In the genomic region with DNA sequence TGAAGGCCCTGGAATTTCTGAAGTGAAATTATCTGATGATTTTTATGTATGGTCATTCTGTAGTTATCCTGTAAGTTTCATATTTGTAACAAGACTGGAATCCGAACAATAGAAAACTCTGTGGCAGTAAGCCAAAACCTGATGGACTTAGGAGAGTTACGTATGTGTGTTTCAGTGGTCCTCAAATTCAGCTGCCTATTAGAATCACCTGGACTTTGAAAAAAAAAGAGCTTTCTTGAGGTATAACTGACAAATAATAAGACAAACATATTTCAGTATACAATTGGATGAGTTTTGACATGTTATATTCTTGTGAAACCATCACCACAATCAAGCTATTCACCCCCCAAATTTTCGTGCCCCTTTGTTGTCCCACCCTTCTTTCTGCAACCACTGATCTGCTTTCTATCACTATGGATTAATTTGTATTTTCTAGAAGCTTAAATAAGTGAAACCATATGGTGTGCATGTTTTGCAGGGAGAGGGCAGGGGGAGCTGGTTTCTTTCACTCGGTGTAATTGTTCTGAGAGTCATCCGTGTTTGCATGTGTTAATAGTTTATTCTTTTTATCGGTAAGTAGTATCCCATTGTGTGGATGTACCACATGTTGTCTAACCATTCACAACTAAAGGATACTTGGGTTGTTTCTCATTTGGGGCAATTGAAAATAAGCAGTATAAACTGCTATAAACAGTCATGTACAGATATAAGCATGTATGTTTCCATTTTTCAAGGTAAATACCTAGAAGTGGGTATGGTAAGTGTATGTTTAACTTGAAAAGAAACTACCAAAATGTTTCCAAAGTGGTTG, we compare ENCODE assay signal across 1 cellular context.
TF ChIP-seq lines count a peak whose summit lies in the region.

No MANE protein-coding gene starts in this region.

TF ChIP-seq in endothelial cell of umbilical vein, 7 proteins besides CTCF, POLR2A, EP300 and RAD21 (continued from another document):
- TF ChIP-seq, protein P1, sequence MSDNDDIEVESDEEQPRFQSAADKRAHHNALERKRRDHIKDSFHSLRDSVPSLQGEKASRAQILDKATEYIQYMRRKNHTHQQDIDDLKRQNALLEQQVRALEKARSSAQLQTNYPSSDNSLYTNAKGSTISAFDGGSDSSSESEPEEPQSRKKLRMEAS (IDR thresholded peaks at IDR 0.05; ENCODE audit: insufficient read depth, insufficient read length): no peak
- TF ChIP-seq GATA2 (IDR thresholded peaks at IDR 0.05; ENCODE audit: insufficient read depth, insufficient read length, low read depth, low read length) (no peak), MYC (IDR thresholded peaks at IDR 0.05; ENCODE audit: low read depth, low read length) (no peak)
